In genomic region chr18:24726727-24727539, GRCh38 we compare ENCODE assay signal across 8 cellular contexts.
DNase-seq lines count a peak whose midpoint lies in the region; ATAC-seq lines count a peak whose summit lies in the region.

No MANE protein-coding gene starts in this region.

- DNase-seq in ACHN (peak; percentile 57), NCI-H187 treated with DMSO at 0.1 percent for 48 hours (lab: John Stamatoyannopoulos, UW) (peak; percentile 54), T-helper 9 cell (peak; percentile 38), brain pericyte (ENCODE audit: low read depth, low spot score) (peak; percentile 5), iris pigment epithelial cell (ENCODE audit: low read depth) (peak; percentile 77)
- peak; percentile 18 to 51 (median 20) for DNase-seq in stimulated activated CD4-positive, alpha-beta T cell treated with anti-CD3 and anti-CD28 coated beads, Interleukin-12 subunit alpha, Interleukin-12 subunit beta, amount 100 ng/mL, for 48 hours (ENCODE audit: low read depth in 2 of 3, low spot score in 1 of 3)

- in situ Hi-C loops in ACHN (cut with HindIII; ENCODE audit: low pct_ligation_motif_present, low pct_unique_long_range_greater_than_20kb, low sequenced_read_pairs): no loop called here

- ATAC-seq in GM18909 (IDR thresholded peaks at IDR 0.05; ENCODE audit: poor library complexity, unreplicated experiment) (peak; percentile 57), GM19455 (IDR thresholded peaks at IDR 0.05; ENCODE audit: unreplicated experiment) (no peak)

Comparison
In these comparisons a context has a peak if more than half of its experiments do, and no peak if none do; other contexts are left out.
1. DNase-seq: peak in every context shown above with its lines; median percentile 77 in iris pigment epithelial cell; 57 in ACHN; 54 in NCI-H187 treated with DMSO at 0.1 percent for 48 hours; 38 in T-helper 9 cell; 20 in stimulated activated CD4-positive, alpha-beta T cell treated with anti-CD3 and anti-CD28 coated beads, Interleukin-12 subunit alpha, Interleukin-12 subunit beta, amount 100 ng/mL, for 48 hours; 5 in brain pericyte.